1 cellular context compared by ENCODE assay signal in the genomic region with DNA sequence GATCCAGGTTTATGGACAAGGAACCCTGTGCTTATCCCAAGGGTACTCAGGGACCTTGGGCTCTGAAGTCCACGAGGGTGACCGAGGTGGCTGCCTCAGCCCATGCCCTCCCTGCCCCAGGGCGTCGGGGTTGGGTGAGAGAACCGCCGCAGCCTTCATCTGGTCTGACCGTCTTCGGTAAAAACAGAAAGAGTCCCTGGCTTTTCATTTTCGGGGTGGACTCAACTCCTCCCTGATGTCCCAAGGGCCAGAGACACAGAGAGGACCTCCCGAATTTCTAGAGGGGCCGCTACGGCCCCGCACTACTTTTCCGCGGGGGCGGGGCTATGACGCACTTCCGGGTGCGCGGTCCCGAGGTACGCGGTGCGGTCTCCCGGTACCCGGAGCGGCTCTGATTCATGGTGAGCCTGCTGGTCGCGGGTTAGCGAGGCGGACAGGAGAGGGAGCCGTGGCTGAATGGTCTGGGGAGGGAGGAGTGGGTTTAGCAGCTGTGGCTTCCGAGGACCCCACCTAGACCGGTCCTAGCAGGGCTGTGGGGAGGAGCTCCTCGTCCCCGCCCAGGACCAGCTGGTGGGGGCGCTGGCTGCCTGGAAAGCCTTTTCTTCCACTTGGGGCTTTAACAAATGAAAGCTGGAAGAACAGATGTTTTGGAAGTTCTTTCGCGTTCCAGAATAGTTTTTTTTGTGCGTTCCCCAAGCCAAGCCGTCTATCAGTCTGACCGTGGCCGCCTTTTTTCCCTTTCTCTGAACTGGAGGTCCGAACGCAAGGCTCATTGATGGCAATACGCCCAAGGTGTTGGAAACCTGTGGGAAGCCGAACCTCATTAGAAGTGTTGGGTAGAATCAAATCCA.
TF ChIP-seq lines count a peak whose summit lies in the region.

A gene (plus strand): TSS at position 334 of the 851 bp plus-strand sequence. CDS start 7,233 bp downstream, outside the sequence.

TF ChIP-seq in HepG2, 621 proteins besides CTCF, POLR2A, EP300 and RAD21 (continued from another document and continues in another):
- TF ChIP-seq, protein P1, sequence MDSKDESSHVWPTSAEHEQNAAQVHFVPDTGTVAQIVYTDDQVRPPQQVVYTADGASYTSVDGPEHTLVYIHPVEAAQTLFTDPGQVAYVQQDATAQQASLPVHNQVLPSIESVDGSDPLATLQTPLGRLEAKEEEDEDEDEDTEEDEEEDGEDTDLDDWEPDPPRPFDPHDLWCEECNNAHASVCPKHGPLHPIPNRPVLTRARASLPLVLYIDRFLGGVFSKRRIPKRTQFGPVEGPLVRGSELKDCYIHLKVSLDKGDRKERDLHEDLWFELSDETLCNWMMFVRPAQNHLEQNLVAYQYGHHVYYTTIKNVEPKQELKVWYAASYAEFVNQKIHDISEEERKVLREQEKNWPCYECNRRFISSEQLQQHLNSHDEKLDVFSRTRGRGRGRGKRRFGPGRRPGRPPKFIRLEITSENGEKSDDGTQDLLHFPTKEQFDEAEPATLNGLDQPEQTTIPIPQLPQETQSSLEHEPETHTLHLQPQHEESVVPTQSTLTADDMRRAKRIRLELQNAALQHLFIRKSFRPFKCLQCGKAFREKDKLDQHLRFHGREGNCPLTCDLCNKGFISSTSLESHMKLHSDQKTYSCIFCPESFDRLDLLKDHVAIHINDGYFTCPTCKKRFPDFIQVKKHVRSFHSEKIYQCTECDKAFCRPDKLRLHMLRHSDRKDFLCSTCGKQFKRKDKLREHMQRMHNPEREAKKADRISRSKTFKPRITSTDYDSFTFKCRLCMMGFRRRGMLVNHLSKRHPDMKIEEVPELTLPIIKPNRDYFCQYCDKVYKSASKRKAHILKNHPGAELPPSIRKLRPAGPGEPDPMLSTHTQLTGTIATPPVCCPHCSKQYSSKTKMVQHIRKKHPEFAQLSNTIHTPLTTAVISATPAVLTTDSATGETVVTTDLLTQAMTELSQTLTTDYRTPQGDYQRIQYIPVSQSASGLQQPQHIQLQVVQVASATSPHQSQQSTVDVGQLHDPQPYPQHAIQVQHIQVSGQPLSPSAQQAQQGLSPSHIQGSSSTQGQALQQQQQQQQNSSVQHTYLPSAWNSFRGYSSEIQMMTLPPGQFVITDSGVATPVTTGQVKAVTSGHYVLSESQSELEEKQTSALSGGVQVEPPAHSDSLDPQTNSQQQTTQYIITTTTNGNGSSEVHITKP (CRISPR knock-in tag; IDR thresholded peaks at IDR 0.05; ENCODE audit: low read depth) = no peak
- TF ChIP-seq ZNF562 (CRISPR knock-in tag; IDR thresholded peaks at IDR 0.05; ENCODE audit: borderline replicate concordance) (no peak), ZNF747 (CRISPR knock-in tag; IDR thresholded peaks at IDR 0.05; ENCODE audit: borderline replicate concordance) (no peak; the same call in 1 of the 2 replicates), SP1 (IDR thresholded peaks at IDR 0.05) (no peak), SP1 (CRISPR knock-in tag; IDR thresholded peaks at IDR 0.05) (peak; percentile 61; the same call in 1 of the 2 replicates), CCDC6 (CRISPR knock-in tag; IDR thresholded peaks at IDR 0.05) (no peak), ISL2 (CRISPR knock-in tag; IDR thresholded peaks at IDR 0.05) (0 out of 2 replicates have a peak, but pooled peaks have one; percentile 37), FOXA1 (IDR thresholded peaks at IDR 0.05) (no peak), FOXA1 (CRISPR knock-in tag; IDR thresholded peaks at IDR 0.05) (peak; percentile 33; the same call in 1 of the 2 replicates), ZNF3 (CRISPR knock-in tag; IDR thresholded peaks at IDR 0.05) (no peak), SSRP1 (CRISPR knock-in tag; IDR thresholded peaks at IDR 0.05) (0 out of 2 replicates have a peak, but pooled peaks have one; percentile 2), KDM2A (CRISPR knock-in tag; IDR thresholded peaks at IDR 0.05; ENCODE audit: borderline replicate concordance, low read depth) (peak; percentile 87), TEAD3 (CRISPR knock-in tag; optimal IDR thresholded peaks at IDR 0.05; ENCODE audit: borderline replicate concordance) (peak; percentile 47), ZNF792 (CRISPR knock-in tag; IDR thresholded peaks at IDR 0.05) (0 out of 2 replicates have a peak, but pooled peaks have one; percentile 35), SPEN (CRISPR knock-in tag; IDR thresholded peaks at IDR 0.05; ENCODE audit: low read depth) (peak; percentile 45; the same call in 1 of the 2 replicates), YEATS4 (CRISPR knock-in tag; IDR thresholded peaks at IDR 0.05; ENCODE audit: borderline replicate concordance) (peak; percentile 87), HOXA5 (CRISPR knock-in tag; IDR thresholded peaks at IDR 0.05) (peak; percentile 69; the same call in 1 of the 2 replicates), ZNF331 (CRISPR knock-in tag; IDR thresholded peaks at IDR 0.05) (peak; percentile 60; the same call in 1 of the 2 replicates)
- TF ChIP-seq, protein P2, sequence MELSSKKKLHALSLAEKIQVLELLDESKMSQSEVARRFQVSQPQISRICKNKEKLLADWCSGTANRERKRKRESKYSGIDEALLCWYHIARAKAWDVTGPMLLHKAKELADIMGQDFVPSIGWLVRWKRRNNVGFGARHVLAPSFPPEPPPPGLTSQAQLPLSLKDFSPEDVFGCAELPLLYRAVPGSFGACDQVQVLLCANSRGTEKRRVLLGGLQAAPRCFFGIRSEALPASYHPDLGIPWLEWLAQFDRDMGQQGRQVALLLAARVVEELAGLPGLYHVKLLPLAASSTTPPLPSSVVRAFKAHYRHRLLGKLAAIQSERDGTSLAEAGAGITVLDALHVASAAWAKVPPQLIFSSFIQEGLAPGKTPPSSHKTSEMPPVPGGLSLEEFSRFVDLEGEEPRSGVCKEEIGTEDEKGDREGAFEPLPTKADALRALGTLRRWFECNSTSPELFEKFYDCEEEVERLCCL (CRISPR knock-in tag; IDR thresholded peaks at IDR 0.05; ENCODE audit: borderline replicate concordance) = peak; percentile 2; the same call in 1 of the 2 replicates
- TF ChIP-seq, protein P3, sequence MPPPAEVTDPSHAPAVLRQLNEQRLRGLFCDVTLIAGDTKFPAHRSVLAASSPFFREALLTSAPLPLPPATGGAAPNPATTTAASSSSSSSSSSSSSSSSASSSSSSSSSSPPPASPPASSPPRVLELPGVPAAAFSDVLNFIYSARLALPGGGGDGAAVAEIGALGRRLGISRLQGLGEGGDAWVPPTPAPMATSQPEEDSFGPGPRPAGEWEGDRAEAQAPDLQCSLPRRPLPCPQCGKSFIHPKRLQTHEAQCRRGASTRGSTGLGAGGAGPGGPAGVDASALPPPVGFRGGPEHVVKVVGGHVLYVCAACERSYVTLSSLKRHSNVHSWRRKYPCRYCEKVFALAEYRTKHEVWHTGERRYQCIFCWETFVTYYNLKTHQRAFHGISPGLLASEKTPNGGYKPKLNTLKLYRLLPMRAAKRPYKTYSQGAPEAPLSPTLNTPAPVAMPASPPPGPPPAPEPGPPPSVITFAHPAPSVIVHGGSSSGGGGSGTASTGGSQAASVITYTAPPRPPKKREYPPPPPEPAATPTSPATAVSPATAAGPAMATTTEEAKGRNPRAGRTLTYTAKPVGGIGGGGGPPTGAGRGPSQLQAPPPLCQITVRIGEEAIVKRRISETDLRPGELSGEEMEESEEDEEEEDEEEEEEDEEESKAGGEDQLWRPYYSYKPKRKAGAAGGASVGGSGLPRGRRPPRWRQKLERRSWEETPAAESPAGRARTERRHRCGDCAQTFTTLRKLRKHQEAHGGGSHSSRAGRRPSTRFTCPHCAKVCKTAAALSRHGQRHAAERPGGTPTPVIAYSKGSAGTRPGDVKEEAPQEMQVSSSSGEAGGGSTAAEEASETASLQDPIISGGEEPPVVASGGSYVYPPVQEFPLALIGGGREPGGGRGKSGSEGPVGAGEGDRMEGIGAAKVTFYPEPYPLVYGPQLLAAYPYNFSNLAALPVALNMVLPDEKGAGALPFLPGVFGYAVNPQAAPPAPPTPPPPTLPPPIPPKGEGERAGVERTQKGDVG (CRISPR knock-in tag; IDR thresholded peaks at IDR 0.05; ENCODE audit: borderline replicate concordance) = no peak
- TF ChIP-seq, protein P4, sequence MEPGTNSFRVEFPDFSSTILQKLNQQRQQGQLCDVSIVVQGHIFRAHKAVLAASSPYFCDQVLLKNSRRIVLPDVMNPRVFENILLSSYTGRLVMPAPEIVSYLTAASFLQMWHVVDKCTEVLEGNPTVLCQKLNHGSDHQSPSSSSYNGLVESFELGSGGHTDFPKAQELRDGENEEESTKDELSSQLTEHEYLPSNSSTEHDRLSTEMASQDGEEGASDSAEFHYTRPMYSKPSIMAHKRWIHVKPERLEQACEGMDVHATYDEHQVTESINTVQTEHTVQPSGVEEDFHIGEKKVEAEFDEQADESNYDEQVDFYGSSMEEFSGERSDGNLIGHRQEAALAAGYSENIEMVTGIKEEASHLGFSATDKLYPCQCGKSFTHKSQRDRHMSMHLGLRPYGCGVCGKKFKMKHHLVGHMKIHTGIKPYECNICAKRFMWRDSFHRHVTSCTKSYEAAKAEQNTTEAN (CRISPR knock-in tag; conservative IDR thresholded peaks at IDR 0.05) = 0 out of 2 replicates have a peak, but pooled peaks have one; percentile 35
- TF ChIP-seq, protein P5, sequence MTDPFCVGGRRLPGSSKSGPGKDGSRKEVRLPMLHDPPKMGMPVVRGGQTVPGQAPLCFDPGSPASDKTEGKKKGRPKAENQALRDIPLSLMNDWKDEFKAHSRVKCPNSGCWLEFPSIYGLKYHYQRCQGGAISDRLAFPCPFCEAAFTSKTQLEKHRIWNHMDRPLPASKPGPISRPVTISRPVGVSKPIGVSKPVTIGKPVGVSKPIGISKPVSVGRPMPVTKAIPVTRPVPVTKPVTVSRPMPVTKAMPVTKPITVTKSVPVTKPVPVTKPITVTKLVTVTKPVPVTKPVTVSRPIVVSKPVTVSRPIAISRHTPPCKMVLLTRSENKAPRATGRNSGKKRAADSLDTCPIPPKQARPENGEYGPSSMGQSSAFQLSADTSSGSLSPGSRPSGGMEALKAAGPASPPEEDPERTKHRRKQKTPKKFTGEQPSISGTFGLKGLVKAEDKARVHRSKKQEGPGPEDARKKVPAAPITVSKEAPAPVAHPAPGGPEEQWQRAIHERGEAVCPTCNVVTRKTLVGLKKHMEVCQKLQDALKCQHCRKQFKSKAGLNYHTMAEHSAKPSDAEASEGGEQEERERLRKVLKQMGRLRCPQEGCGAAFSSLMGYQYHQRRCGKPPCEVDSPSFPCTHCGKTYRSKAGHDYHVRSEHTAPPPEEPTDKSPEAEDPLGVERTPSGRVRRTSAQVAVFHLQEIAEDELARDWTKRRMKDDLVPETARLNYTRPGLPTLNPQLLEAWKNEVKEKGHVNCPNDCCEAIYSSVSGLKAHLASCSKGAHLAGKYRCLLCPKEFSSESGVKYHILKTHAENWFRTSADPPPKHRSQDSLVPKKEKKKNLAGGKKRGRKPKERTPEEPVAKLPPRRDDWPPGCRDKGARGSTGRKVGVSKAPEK (CRISPR knock-in tag; IDR thresholded peaks at IDR 0.05; ENCODE audit: borderline replicate concordance) = no peak
- TF ChIP-seq, protein P6, sequence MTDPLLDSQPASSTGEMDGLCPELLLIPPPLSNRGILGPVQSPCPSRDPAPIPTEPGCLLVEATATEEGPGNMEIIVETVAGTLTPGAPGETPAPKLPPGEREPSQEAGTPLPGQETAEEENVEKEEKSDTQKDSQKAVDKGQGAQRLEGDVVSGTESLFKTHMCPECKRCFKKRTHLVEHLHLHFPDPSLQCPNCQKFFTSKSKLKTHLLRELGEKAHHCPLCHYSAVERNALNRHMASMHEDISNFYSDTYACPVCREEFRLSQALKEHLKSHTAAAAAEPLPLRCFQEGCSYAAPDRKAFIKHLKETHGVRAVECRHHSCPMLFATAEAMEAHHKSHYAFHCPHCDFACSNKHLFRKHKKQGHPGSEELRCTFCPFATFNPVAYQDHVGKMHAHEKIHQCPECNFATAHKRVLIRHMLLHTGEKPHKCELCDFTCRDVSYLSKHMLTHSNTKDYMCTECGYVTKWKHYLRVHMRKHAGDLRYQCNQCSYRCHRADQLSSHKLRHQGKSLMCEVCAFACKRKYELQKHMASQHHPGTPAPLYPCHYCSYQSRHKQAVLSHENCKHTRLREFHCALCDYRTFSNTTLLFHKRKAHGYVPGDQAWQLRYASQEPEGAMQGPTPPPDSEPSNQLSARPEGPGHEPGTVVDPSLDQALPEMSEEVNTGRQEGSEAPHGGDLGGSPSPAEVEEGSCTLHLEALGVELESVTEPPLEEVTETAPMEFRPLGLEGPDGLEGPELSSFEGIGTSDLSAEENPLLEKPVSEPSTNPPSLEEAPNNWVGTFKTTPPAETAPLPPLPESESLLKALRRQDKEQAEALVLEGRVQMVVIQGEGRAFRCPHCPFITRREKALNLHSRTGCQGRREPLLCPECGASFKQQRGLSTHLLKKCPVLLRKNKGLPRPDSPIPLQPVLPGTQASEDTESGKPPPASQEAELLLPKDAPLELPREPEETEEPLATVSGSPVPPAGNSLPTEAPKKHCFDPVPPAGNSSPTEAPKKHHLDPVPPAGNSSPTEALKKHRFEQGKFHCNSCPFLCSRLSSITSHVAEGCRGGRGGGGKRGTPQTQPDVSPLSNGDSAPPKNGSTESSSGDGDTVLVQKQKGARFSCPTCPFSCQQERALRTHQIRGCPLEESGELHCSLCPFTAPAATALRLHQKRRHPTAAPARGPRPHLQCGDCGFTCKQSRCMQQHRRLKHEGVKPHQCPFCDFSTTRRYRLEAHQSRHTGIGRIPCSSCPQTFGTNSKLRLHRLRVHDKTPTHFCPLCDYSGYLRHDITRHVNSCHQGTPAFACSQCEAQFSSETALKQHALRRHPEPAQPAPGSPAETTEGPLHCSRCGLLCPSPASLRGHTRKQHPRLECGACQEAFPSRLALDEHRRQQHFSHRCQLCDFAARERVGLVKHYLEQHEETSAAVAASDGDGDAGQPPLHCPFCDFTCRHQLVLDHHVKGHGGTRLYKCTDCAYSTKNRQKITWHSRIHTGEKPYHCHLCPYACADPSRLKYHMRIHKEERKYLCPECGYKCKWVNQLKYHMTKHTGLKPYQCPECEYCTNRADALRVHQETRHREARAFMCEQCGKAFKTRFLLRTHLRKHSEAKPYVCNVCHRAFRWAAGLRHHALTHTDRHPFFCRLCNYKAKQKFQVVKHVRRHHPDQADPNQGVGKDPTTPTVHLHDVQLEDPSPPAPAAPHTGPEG (CRISPR knock-in tag; IDR thresholded peaks at IDR 0.05) = peak; percentile 37
- TF ChIP-seq, protein P7, sequence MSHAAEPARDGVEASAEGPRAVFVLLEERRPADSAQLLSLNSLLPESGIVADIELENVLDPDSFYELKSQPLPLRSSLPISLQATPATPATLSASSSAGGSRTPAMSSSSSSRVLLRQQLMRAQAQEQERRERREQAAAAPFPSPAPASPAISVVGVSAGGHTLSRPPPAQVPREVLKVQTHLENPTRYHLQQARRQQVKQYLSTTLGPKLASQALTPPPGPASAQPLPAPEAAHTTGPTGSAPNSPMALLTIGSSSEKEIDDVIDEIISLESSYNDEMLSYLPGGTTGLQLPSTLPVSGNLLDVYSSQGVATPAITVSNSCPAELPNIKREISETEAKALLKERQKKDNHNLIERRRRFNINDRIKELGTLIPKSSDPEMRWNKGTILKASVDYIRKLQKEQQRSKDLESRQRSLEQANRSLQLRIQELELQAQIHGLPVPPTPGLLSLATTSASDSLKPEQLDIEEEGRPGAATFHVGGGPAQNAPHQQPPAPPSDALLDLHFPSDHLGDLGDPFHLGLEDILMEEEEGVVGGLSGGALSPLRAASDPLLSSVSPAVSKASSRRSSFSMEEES (CRISPR knock-in tag; IDR thresholded peaks at IDR 0.05) = peak; percentile 44; the same call in 1 of the 2 replicates
